In the genomic region with DNA sequence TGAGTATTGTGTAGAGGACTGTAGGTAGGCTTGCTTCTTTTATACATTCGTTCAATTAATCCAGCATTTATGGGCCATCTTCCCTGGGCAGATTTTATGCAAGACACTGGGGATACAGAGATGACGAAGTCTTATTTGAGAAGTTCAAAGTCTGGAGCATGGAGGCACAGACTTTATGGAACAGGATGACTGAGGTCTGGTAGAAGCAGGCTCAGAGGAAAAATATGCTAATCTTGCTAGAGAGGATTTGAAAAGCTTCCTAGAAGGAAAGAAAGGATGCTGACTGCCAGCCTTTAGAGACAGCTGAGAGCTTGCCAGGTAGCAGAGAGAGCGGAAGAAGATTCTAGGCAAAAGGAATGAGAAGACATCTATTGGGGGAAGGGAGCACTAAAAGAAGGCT, we compare ENCODE assay signal across 14 cellular contexts.
DNase-seq lines count a peak whose midpoint lies in the region; ATAC-seq lines count a peak whose summit lies in the region.
"Had no signal": no experiment of that assay in that cellular context is flagged by ENCODE, and none has a peak within 500 bp of the region (broad histone marks: within the 10 kb centered on the region; RNA-seq: fewer than 3 reads in every experiment).

No MANE protein-coding gene starts in this region.

- DNase-seq in GM03348 (ENCODE audit: low spot score) (peak; percentile 33), medulla oblongata (ENCODE audit: extremely low spot score) (peak; percentile 37)
- DNase-seq in activated T-cell treated with anti-CD3 and anti-CD28 coated beads, Interleukin-2, amount 50 U/mL, for 48 hours: no peak
- DNase-seq in natural killer cell treated with Interleukin-12 subunit alpha and Interleukin-12 subunit beta and Interleukin-15 and Interleukin-18, amount 100 ng/mL, for 72 hours (ENCODE audit: low spot score): no peak
- DNase-seq: AML-193; Calu3; CD4-positive, alpha-beta T cell; DMS 273 treated with DMSO at 0.1 percent for 48 hours had no signal

- no peaks in the 10 kb centered on the region for H3K36me3 Mint-ChIP-seq in activated T-helper 17 cell treated with anti-CD3 and anti-CD28 coated beads, Interleukin-2, amount 50 U/mL, for 72 hours (ENCODE audit: low read depth)
- H3K36me3 Mint-ChIP-seq in natural killer cell treated with Interleukin-12 subunit alpha and Interleukin-12 subunit beta and Interleukin-15 and Interleukin-18, amount 100 ng/mL, for 72 hours: peaks cover 10% of the 10 kb centered on the region

- ATAC-seq in activated T-helper 17 cell treated with anti-CD3 and anti-CD28 coated beads, Interleukin-2, amount 50 U/mL, for 72 hours (replicated peaks): no peak
- no peak for ATAC-seq in HG03039 (IDR thresholded peaks at IDR 0.05; ENCODE audit: unreplicated experiment)
- no peak for ATAC-seq in natural killer cell treated with Interleukin-12 subunit alpha and Interleukin-12 subunit beta and Interleukin-15 and Interleukin-18, amount 100 ng/mL, for 72 hours
- ATAC-seq: A549, GM12878, HCT116, K562 had no signal

- peaks cover 11% of the 10 kb centered on the region for H3K9me3 Mint-ChIP-seq in activated T-helper 17 cell treated with anti-CD3 and anti-CD28 coated beads, Interleukin-2, amount 50 U/mL, for 72 hours
- no peaks in the 10 kb centered on the region for H3K9me3 Mint-ChIP-seq in natural killer cell treated with Interleukin-12 subunit alpha and Interleukin-12 subunit beta and Interleukin-15 and Interleukin-18, amount 100 ng/mL, for 72 hours
- H3K9me3 Mint-ChIP-seq: CD4-positive, alpha-beta T cell had no signal

- H3K27ac Mint-ChIP-seq in activated T-helper 17 cell treated with anti-CD3 and anti-CD28 coated beads, Interleukin-2, amount 50 U/mL, for 72 hours: peak overlapping the region; percentile 28
- peak overlapping the region in 1 of 2 donors; percentile 21 for H3K27ac Mint-ChIP-seq in natural killer cell treated with Interleukin-12 subunit alpha and Interleukin-12 subunit beta and Interleukin-15 and Interleukin-18, amount 100 ng/mL, for 72 hours
- H3K27ac Mint-ChIP-seq: CD4-positive, alpha-beta T cell had no signal

- no peak overlapping the region for H3K4me3 Mint-ChIP-seq in activated T-helper 17 cell treated with anti-CD3 and anti-CD28 coated beads, Interleukin-2, amount 50 U/mL, for 72 hours
- no peak overlapping the region for H3K4me3 Mint-ChIP-seq in natural killer cell treated with Interleukin-12 subunit alpha and Interleukin-12 subunit beta and Interleukin-15 and Interleukin-18, amount 100 ng/mL, for 72 hours
- H3K4me3 Mint-ChIP-seq: CD4-positive, alpha-beta T cell had no signal

- H3K27me3 Mint-ChIP-seq in activated T-helper 17 cell treated with anti-CD3 and anti-CD28 coated beads, Interleukin-2, amount 50 U/mL, for 72 hours: no peaks in the 10 kb centered on the region
- H3K27me3 Mint-ChIP-seq in natural killer cell treated with Interleukin-12 subunit alpha and Interleukin-12 subunit beta and Interleukin-15 and Interleukin-18, amount 100 ng/mL, for 72 hours: no peaks in the 10 kb centered on the region
- H3K27me3 Mint-ChIP-seq: CD4-positive, alpha-beta T cell had no signal

- peaks cover 15% of the 10 kb centered on the region for H3K4me1 Mint-ChIP-seq in activated T-helper 17 cell treated with anti-CD3 and anti-CD28 coated beads, Interleukin-2, amount 50 U/mL, for 72 hours
- peaks cover 33 to 38% of the 10 kb centered on the region in 2 donors for H3K4me1 Mint-ChIP-seq in natural killer cell treated with Interleukin-12 subunit alpha and Interleukin-12 subunit beta and Interleukin-15 and Interleukin-18, amount 100 ng/mL, for 72 hours (ENCODE audit: low read depth in 2 of 2)

Comparison
In these comparisons a context has a peak if more than half of its experiments do, and no peak if none do; other contexts are left out.
1. DNase-seq: peak in GM03348 (single experiment) and medulla oblongata (single experiment); none in activated T-cell treated with anti-CD3 and anti-CD28 coated beads, Interleukin-2, amount 50 U/mL, for 48 hours (0 of 2) and natural killer cell treated with Interleukin-12 subunit alpha and Interleukin-12 subunit beta and Interleukin-15 and Interleukin-18, amount 100 ng/mL, for 72 hours (single experiment).